Comparison of ENCODE assay signal across 8 cellular contexts in the genomic region with DNA sequence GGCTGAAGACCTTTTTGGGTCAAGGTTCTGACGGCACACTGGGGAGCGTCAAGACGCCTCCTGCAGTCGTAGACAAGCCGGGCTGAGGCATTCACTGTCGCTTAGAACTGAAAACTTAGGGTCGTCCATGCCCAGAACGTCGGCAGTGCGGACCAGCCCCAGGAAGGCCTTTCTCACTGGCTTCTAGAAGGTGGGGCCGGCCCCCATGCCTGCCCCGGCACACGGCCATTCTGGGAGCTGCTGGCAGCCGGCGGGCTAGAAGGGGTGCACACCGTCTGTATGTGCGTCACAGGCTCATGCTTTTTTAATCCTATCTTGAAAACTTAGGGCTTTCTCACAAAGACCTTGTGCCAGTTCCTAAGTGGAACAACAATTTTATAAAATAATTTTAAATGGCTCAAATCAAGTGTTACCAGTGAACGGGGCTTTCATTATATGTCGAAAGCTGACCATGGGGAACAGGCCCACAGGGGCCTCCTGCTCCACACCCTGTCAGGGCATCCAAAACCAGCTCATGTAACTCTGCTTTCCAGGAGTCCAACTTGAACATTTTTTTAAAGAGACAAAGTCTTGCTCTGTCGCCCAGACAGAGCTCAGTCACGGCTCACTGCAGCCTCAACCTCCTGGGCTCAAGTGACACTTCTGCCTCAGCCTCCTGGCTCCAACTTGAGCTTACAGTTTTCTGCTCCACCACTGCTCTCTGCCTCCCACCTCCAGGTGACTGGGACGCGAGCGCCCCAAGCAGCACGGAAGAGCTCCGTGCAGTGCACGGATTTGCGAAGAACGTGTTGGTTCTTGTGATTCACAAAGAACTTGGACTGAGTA.
DNase-seq lines count a peak whose midpoint lies in the region; ATAC-seq, FAIRE-seq and TF ChIP-seq lines count a peak whose summit lies in the region.

No MANE protein-coding gene starts in this region.

- H3K9me3 ChIP-seq in breast epithelium, result peaks cover 0 to 6% of the 10 kb centered on the region in 2 donors
- no peaks in the 10 kb centered on the region for H3K9me3 ChIP-seq in thyroid gland
- peaks cover 4% of the 10 kb centered on the region for H3K9me3 ChIP-seq in upper lobe of right lung

- CTCF ChIA-PET in MCF 10A (lab: Yijun Ruan, JAX), result interaction anchor here (0.6 to 1.9 kb wide), 7 partner anchors 9 to 132 kb away, joined by 3 to 8 read pairs (median 3); no protein-coding TSS in a partner anchor

- intact Hi-C loops in MCF 10A (cut with micrococcal nuclease) (no loop called here), breast epithelium (cut with DNase I; ENCODE audit: low total_unique reads) (no loop called here), thyroid gland (cut with DNase I) (no loop called here), upper lobe of right lung (cut with DNase I) (no loop called here)

- H3K4me3 Mint-ChIP-seq in MCF 10A (ENCODE audit: unreplicated experiment), result peak overlapping the region; percentile 33

- H3K27ac Mint-ChIP-seq in MCF 10A (ENCODE audit: low read depth, unreplicated experiment), result no peak overlapping the region

- H3K9me3 Mint-ChIP-seq in MCF 10A (ENCODE audit: unreplicated experiment), result no peaks in the 10 kb centered on the region

- no peak for FAIRE-seq in bronchial epithelial cell (lab: Jason Lieb, UNC)

- peaks cover 22% of the 10 kb centered on the region for H3K4me1 Mint-ChIP-seq in MCF 10A (ENCODE audit: insufficient read depth, unreplicated experiment)

- peaks cover 35% of the 10 kb centered on the region for H3K36me3 Mint-ChIP-seq in MCF 10A (ENCODE audit: insufficient read depth, unreplicated experiment)

- no peak for ATAC-seq in upper lobe of right lung
- no peak for ATAC-seq in HG03520 (IDR thresholded peaks at IDR 0.05; ENCODE audit: unreplicated experiment)

- no peak for TF ChIP-seq POLR2A in breast epithelium (IDR thresholded peaks at IDR 0.05)
- no peak for TF ChIP-seq POLR2A in thyroid gland (IDR thresholded peaks at IDR 0.05)

- TF ChIP-seq CTCF in MCF 10A (IDR thresholded peaks at IDR 0.05; ENCODE audit: unreplicated experiment) (no peak), breast epithelium (IDR thresholded peaks at IDR 0.05) (no peak), bronchial epithelial cell (IDR thresholded peaks at IDR 0.05; ENCODE audit: insufficient read depth, low read length, severe bottlenecking) (peak; percentile 26), thyroid gland (IDR thresholded peaks at IDR 0.05) (peak in 3 of 6 experiments; percentile 47 to 56 (median 50)), upper lobe of right lung (IDR thresholded peaks at IDR 0.05) (no peak)

- POLR2A ChIA-PET in MCF 10A (lab: Yijun Ruan, JAX), result interaction anchor here (0.6 to 2.0 kb wide), 7 partner anchors 8 to 64 kb away, joined by 3 to 8 read pairs (median 3); no protein-coding TSS in a partner anchor

- no peaks in the 10 kb centered on the region for H3K36me3 ChIP-seq in breast epithelium
- H3K36me3 ChIP-seq in bronchial epithelial cell (ENCODE audit: control insufficient read depth, insufficient read depth, low read length), result peaks cover 2% of the 10 kb centered on the region
- H3K36me3 ChIP-seq in thyroid gland, result no peaks in the 10 kb centered on the region
- no peaks in the 10 kb centered on the region for H3K36me3 ChIP-seq in upper lobe of right lung

- DNase-seq in MCF 10A (ENCODE audit: unreplicated experiment), result peak; percentile 32
- DNase-seq in breast epithelium (ENCODE audit: low spot score in 2 of 2), result no peak
- DNase-seq in bronchial epithelial cell (ENCODE audit: low read depth), result peak; percentile 71
- peak; percentile 92 to 93 for DNase-seq in thyroid gland
- no peak for DNase-seq in upper lobe of right lung
- no peak for DNase-seq in NCI-H1092 treated with DMSO at 0.1 percent for 48 hours (lab: John Stamatoyannopoulos, UW)

- peak overlapping the region in 1 of 3 donors; percentile 17 for H3K4me3 ChIP-seq in breast epithelium
- H3K4me3 ChIP-seq in bronchial epithelial cell (ENCODE audit: low read depth, low read length), result no peak overlapping the region
- no peak overlapping the region for H3K4me3 ChIP-seq in thyroid gland (replicated peaks in 1 of 3)
- H3K4me3 ChIP-seq in upper lobe of right lung, result no peak overlapping the region

- H3K4me1 ChIP-seq in breast epithelium, result peaks cover 7 to 20% of the 10 kb centered on the region in 2 donors
- peaks cover 32 to 48% of the 10 kb centered on the region in 2 donors for H3K4me1 ChIP-seq in thyroid gland
- peaks cover 26% of the 10 kb centered on the region for H3K4me1 ChIP-seq in upper lobe of right lung

- H3K27me3 ChIP-seq in breast epithelium (no peaks in the 10 kb centered on the region), bronchial epithelial cell (ENCODE audit: control insufficient read depth, insufficient read depth, low read length) (no peaks in the 10 kb centered on the region), layer of hippocampus (ENCODE audit: control insufficient read depth, insufficient read depth, low read length) (no peaks in the 10 kb centered on the region), thyroid gland (no peaks in the 10 kb centered on the region), upper lobe of right lung (no peaks in the 10 kb centered on the region)

- H3K27me3 Mint-ChIP-seq in MCF 10A (ENCODE audit: insufficient read depth, unreplicated experiment), result no peaks in the 10 kb centered on the region

- no TSS peak for BruUV-seq in MCF 10A (replicated peaks; lab: Mats Ljungman, UMichigan)

- peak overlapping the region in 1 of 2 donors; percentile 10 for H3K27ac ChIP-seq in breast epithelium
- peak overlapping the region; percentile 10 for H3K27ac ChIP-seq in layer of hippocampus (ENCODE audit: low read depth, low read length)
- H3K27ac ChIP-seq in thyroid gland, result peak overlapping the region; percentile 25 to 60 (median 57)
- no peak overlapping the region for H3K27ac ChIP-seq in upper lobe of right lung

- 24 to 27% methylated on average over 23 to 29 of the region's 29 CpGs for WGBS in thyroid gland, 2 donors

Comparison
In these comparisons a context has a peak if more than half of its experiments do, and no peak if none do; other contexts are left out.
1. DNase-seq: peak in MCF 10A (single experiment), bronchial epithelial cell (single experiment) and thyroid gland (2 of 2); none in breast epithelium (0 of 2), upper lobe of right lung (single experiment) and NCI-H1092 treated with DMSO at 0.1 percent for 48 hours (single experiment).